36 cellular contexts compared by ENCODE assay signal in the genomic region with DNA sequence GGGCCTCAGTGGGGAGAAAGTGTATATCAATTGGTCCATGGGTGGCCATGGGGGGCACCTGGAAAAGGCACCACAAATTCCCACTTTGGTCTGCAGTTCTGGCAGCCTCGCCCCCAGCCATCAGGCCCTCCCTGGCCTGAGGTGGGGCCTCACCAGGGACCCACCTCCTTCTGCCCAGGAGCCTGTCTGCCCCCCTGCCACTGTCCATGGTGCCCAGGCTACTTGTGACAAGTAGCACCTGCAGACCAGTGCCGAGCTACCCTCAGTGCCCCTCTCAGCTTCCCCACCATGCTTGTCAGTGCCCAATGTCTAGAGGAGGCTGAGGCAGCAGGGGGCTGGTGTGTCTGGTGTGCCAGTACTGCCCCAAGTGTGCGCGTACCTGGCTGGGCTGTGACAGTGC.
"Had no signal": no experiment of that assay in that cellular context is flagged by ENCODE, and none has a peak within 500 bp of the region (broad histone marks: within the 10 kb centered on the region; RNA-seq: fewer than 3 reads in every experiment).

No MANE protein-coding gene starts in this region.

- H3K4me1 Mint-ChIP-seq: activated CD4-positive, alpha-beta T cell treated with anti-CD3 and anti-CD28 coated beads, Interleukin-2, amount 10 ng/mL, durations not matched to agents 24 days and 14 days; activated naive CD8-positive, alpha-beta T cell treated with anti-CD3 and anti-CD28 coated beads for 36 hours; activated T-helper 17 cell treated with anti-CD3 and anti-CD28 coated beads, Interleukin-2, amount 50 U/mL, for 72 hours; central memory CD8-positive, alpha-beta T cell had no signal

- H3K9me3 Mint-ChIP-seq: activated CD4-positive, alpha-beta T cell treated with anti-CD3 and anti-CD28 coated beads, Interleukin-2, amount 10 ng/mL, durations not matched to agents 24 days and 14 days; activated T-cell treated with anti-CD3 and anti-CD28 coated beads, Interleukin-2, amount 50 U/mL, for 4 hours; activated T-cell treated with anti-CD3 and anti-CD28 coated beads, Interleukin-2, amount 50 U/mL, for 72 hours; activated T-helper 17 cell treated with anti-CD3 and anti-CD28 coated beads, Interleukin-2, amount 50 U/mL, for 72 hours had no signal

- DNase-seq: activated CD4-positive, alpha-beta memory T cell treated with anti-CD3 and anti-CD28 coated beads for 36 hours; activated CD4-positive, alpha-beta T cell treated with anti-CD3 and anti-CD28 coated beads for 4 hours; activated CD4-positive, alpha-beta T cell treated with anti-CD3 and anti-CD28 coated beads, Interleukin-2, amount 10 ng/mL, durations not matched to agents 24 days and 14 days; activated CD4-positive, alpha-beta T cell treated with anti-CD3 and anti-CD28 coated beads, Interleukin-2, amount 50 U/mL, for 1 hour; activated CD4-positive, alpha-beta T cell treated with anti-CD3 and anti-CD28 coated beads, Interleukin-2, amount 50 U/mL, for 4 hours; activated CD4-positive, CD25-positive, alpha-beta regulatory T cell; activated CD4-positive, CD25-positive, alpha-beta regulatory T cell treated with anti-CD3 and anti-CD28 coated beads, Interleukin-2, amount 50 U/mL, for 72 hours; activated CD8-positive, alpha-beta memory T cell treated with anti-CD3 and anti-CD28 coated beads, Interleukin-2, amount 50 U/mL, for 4 hours; activated CD8-positive, alpha-beta T cell treated with anti-CD3 and anti-CD28 coated beads for 36 hours; activated effector memory CD4-positive, alpha-beta T cell treated with anti-CD3 and anti-CD28 coated beads, Interleukin-2, amount 50 U/mL, for 16 hours; activated gamma-delta T cell treated with Interleukin-2 at 50 U/mL for 16 hours; activated naive CD4-positive, alpha-beta T cell; activated naive CD4-positive, alpha-beta T cell treated with anti-CD3 and anti-CD28 coated beads for 36 hours; activated naive CD4-positive, alpha-beta T cell treated with anti-CD3 and anti-CD28 coated beads, Interleukin-2, amount 50 U/mL, for 16 hours; activated naive CD8-positive, alpha-beta T cell treated with anti-CD3 and anti-CD28 coated beads for 36 hours; activated T-cell treated with anti-CD3 and anti-CD28 coated beads for 4 hours; activated T-cell treated with anti-CD3 and anti-CD28 coated beads, Interleukin-2, amount 50 U/mL, for 1 hour; activated T-cell treated with anti-CD3 and anti-CD28 coated beads, Interleukin-2, amount 50 U/mL, for 4 hours; activated T-cell treated with anti-CD3 and anti-CD28 coated beads, Interleukin-2, amount 50 U/mL, for 72 hours; adrenal gland; amniotic stem cell; anterior cingulate cortex; caudate nucleus; cerebellar nuclear complex; T-helper 1 cell; T-helper 2 cell; T-helper 9 cell; WERI-Rb-1 had no signal

- H3K27ac Mint-ChIP-seq: activated CD4-positive, alpha-beta memory T cell treated with anti-CD3 and anti-CD28 coated beads for 36 hours; activated CD4-positive, alpha-beta T cell treated with anti-CD3 and anti-CD28 coated beads, Interleukin-2, amount 10 ng/mL, durations not matched to agents 24 days and 14 days; activated CD8-positive, alpha-beta T cell treated with anti-CD3 and anti-CD28 coated beads for 36 hours; activated naive CD4-positive, alpha-beta T cell treated with anti-CD3 and anti-CD28 coated beads for 36 hours; activated naive CD4-positive, alpha-beta T cell treated with anti-CD3 and anti-CD28 coated beads, Interleukin-2, amount 50 U/mL, for 72 hours; activated naive CD8-positive, alpha-beta T cell treated with anti-CD3 and anti-CD28 coated beads for 36 hours; activated T-cell treated with anti-CD3 and anti-CD28 coated beads, Interleukin-2, amount 50 U/mL, for 72 hours; activated T-helper 1 cell treated with anti-CD3 and anti-CD28 coated beads, Interleukin-12 subunit alpha, Interleukin-12 subunit beta, Interleukin-2, Interleukin-4 antibody, amounts not matched to agents 30 ng/mL and 10 ng/mL and 1 ng/mL, durations not matched to agents 14 hours and 24 hours and 36 hours; activated T-helper 17 cell treated with anti-CD3 and anti-CD28 coated beads, Interleukin-2, amount 50 U/mL, for 72 hours; brain; T-helper 1 cell treated with Interleukin-12 subunit alpha and Interleukin-12 subunit beta and Interleukin-4 antibody, amounts not matched to agents 30 μg/mL and 1 μg/mL, for 36 hours; T-helper 2 cell treated with Interferon-gamma antibody and Interleukin-4, amounts not matched to agents 5 μg/mL and 100 μg/mL, for 36 hours; WTC11 had no signal

- H3K4me3 Mint-ChIP-seq: activated CD4-positive, alpha-beta memory T cell treated with anti-CD3 and anti-CD28 coated beads for 36 hours; activated CD4-positive, alpha-beta T cell treated with anti-CD3 and anti-CD28 coated beads, Interleukin-2, amount 10 ng/mL, durations not matched to agents 24 days and 14 days; activated CD8-positive, alpha-beta T cell treated with anti-CD3 and anti-CD28 coated beads for 36 hours; activated naive CD4-positive, alpha-beta T cell treated with anti-CD3 and anti-CD28 coated beads for 36 hours; activated naive CD8-positive, alpha-beta T cell treated with anti-CD3 and anti-CD28 coated beads for 36 hours; activated T-cell treated with anti-CD3 and anti-CD28 coated beads, Interleukin-2, amount 50 U/mL, for 4 hours; activated T-cell treated with anti-CD3 and anti-CD28 coated beads, Interleukin-2, amount 50 U/mL, for 72 hours; activated T-helper 1 cell treated with anti-CD3 and anti-CD28 coated beads, Interleukin-12 subunit alpha, Interleukin-12 subunit beta, Interleukin-2, Interleukin-4 antibody, amounts not matched to agents 30 ng/mL and 10 ng/mL and 1 ng/mL, durations not matched to agents 14 hours and 24 hours and 36 hours; activated T-helper 17 cell treated with anti-CD3 and anti-CD28 coated beads, Interleukin-2, amount 50 U/mL, for 72 hours; brain; central memory CD8-positive, alpha-beta T cell; T-helper 1 cell treated with Interleukin-12 subunit alpha and Interleukin-12 subunit beta and Interleukin-4 antibody, amounts not matched to agents 30 μg/mL and 1 μg/mL, for 36 hours; T-helper 2 cell treated with Interferon-gamma antibody and Interleukin-4, amounts not matched to agents 5 μg/mL and 100 μg/mL, for 36 hours; WTC11 had no signal

- ATAC-seq: activated CD8-positive, alpha-beta T cell treated with anti-CD3 and anti-CD28 coated beads for 36 hours; activated naive CD4-positive, alpha-beta T cell treated with anti-CD3 and anti-CD28 coated beads, Interleukin-2, amount 50 U/mL, for 72 hours; activated T-cell treated with anti-CD3 and anti-CD28 coated beads, Interleukin-2, amount 50 U/mL, for 4 hours; activated T-cell treated with anti-CD3 and anti-CD28 coated beads, Interleukin-2, amount 50 U/mL, for 72 hours; activated T-helper 17 cell treated with anti-CD3 and anti-CD28 coated beads, Interleukin-2, amount 50 U/mL, for 72 hours; WTC11 had no signal
